Comparison of ENCODE assay signal across 23 cellular contexts in the genomic region with DNA sequence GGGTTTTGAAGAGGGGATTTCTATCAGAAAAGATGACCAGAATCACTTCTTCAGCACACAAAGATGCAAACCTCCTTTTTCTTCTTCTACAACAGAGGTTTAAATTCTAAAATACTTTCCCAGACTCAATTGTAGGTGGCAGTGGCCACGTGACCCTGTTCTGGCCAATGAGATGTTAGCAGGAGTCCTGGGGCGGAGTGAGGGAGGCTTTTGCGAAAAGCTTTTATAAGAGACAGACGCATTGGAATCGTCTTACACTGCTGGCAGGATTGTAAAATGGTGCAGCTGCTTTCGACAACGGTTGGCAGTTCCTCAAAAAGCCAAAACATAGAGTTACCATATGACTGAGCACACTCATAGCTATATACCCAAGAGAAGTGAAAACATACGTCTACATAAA.
"Had no signal": no experiment of that assay in that cellular context is flagged by ENCODE, and none has a peak within 500 bp of the region (broad histone marks: within the 10 kb centered on the region; RNA-seq: fewer than 3 reads in every experiment).

No MANE protein-coding gene starts in this region.

- DNase-seq: activated CD4-positive, alpha-beta T cell treated with anti-CD3 and anti-CD28 coated beads, Interleukin-2, amount 10 ng/mL, durations not matched to agents 7 days and 5 days; activated CD8-positive, alpha-beta T cell treated with anti-CD3 and anti-CD28 coated beads, Interleukin-2, amount 10 ng/mL, durations not matched to agents 7 days and 5 days; activated naive CD4-positive, alpha-beta T cell treated with anti-CD3 and anti-CD28 coated beads for 36 hours; activated naive CD8-positive, alpha-beta T cell treated with anti-CD3 and anti-CD28 coated beads, Interleukin-2, amount 50 U/mL, for 24 hours; activated T-cell treated with anti-CD3 and anti-CD28 coated beads, Interleukin-2, amount 50 U/mL, for 24 hours; aorta; cerebellar nuclear complex; effector CD8-positive, alpha-beta T cell; foreskin melanocyte; hypothalamus; lower lobe of right lung; occipital lobe; sigmoid colon; spleen; stimulated activated naive B cell treated with anti-CD40 and anti-IgM and Interleukin-4, amounts not matched to agents 10 μg/mL and 1 μg/mL and 100 μg/mL, for 72 hours; T-helper 1 cell; T-helper 9 cell; upper lobe of right lung had no signal

- ATAC-seq: activated CD4-positive, CD25-positive, alpha-beta regulatory T cell treated with anti-CD3 and anti-CD28 coated beads, Interleukin-2, amount 50 U/mL, for 24 hours; activated CD8-positive, alpha-beta T cell treated with anti-CD3 and anti-CD28 coated beads, Interleukin-2, amount 10 ng/mL, durations not matched to agents 7 days and 5 days; activated naive CD8-positive, alpha-beta T cell treated with anti-CD3 and anti-CD28 coated beads, Interleukin-2, amount 50 U/mL, for 24 hours; lower lobe of right lung; natural killer cell treated with Interleukin-12 subunit alpha and Interleukin-12 subunit beta and Interleukin-15 and Interleukin-18, amount 100 ng/mL, for 72 hours; stimulated activated naive B cell treated with anti-CD40 and anti-IgM and Interleukin-4, amounts not matched to agents 10 μg/mL and 1 μg/mL and 100 μg/mL, for 72 hours; upper lobe of right lung had no signal

- H3K27ac ChIP-seq: esophagus muscularis mucosa, lower lobe of right lung, sigmoid colon, spleen, upper lobe of right lung had no signal

- H3K27me3 ChIP-seq: esophagus muscularis mucosa, sigmoid colon, spleen, upper lobe of right lung had no signal

- H3K4me1 ChIP-seq: esophagus muscularis mucosa, lower lobe of right lung, sigmoid colon, spleen had no signal

- H3K36me3 ChIP-seq: esophagus muscularis mucosa, lower lobe of right lung, sigmoid colon, spleen, upper lobe of right lung had no signal

- H3K9me3 ChIP-seq: esophagus muscularis mucosa, lower lobe of right lung, sigmoid colon, spleen, upper lobe of right lung had no signal

- H3K4me3 ChIP-seq: esophagus muscularis mucosa, lower lobe of right lung, sigmoid colon, spleen, upper lobe of right lung had no signal

- FAIRE-seq: bronchial epithelial cell, keratinocyte had no signal
